22 cellular contexts compared by ENCODE assay signal in genomic region chr17:4582101-4582501, GRCh38. TPM values are rescaled to one million over a fixed set of nuclear protein-coding genes. Genes with fewer than 3 reads are reported as not detected.
DNase-seq lines count a peak whose midpoint lies in the region; ATAC-seq, FAIRE-seq and TF ChIP-seq lines count a peak whose summit lies in the region.
"Had no signal": no experiment of that assay in that cellular context is flagged by ENCODE, and none has a peak within 500 bp of the region (broad histone marks: within the 10 kb centered on the region; RNA-seq: fewer than 3 reads in every experiment).

No MANE protein-coding gene starts in this region.

- no peaks in the 10 kb centered on the region for H3K36me3 ChIP-seq in H1 (ENCODE audit: control insufficient read depth in 2 of 4, insufficient read depth in 4 of 4, low read length in 3 of 4)
- H3K36me3 ChIP-seq: BLaER1 treated with 17β-estradiol and CSF1 and Interleukin-3, amounts not matched to agents 10 nM and 100 nM had no signal

- H2AFZ ChIP-seq in H1 (ENCODE audit: low read length) = no peak overlapping the region
- H2AFZ ChIP-seq: GM23338 had no signal

- WGBS in H1 (ENCODE audit: extremely low coverage in 1 of 2, insufficient coverage in 1 of 2, insufficient read length in 1 of 2, insufficient replicate concordance in 2 of 2, low coverage in 1 of 2, low lambda C conversion rate in 2 of 2, missing lambda C conversion rate in 1 of 2), 2 experiments = 89% methylated on average over 5 of the region's 7 CpGs; no CpG with 5 or more reads in 1 of the 2 experiments

- no peaks in the 10 kb centered on the region for H3K9me3 ChIP-seq in H1 (ENCODE audit: insufficient read depth in 2 of 2, low read depth in 1 of 2, low read length in 1 of 2)
- H3K9me3 ChIP-seq: BLaER1 treated with 17β-estradiol and CSF1 and Interleukin-3, amounts not matched to agents 10 nM and 100 nM had no signal

- no peaks in the 10 kb centered on the region for H3K79me2 ChIP-seq in H1 (ENCODE audit: control insufficient read depth in 1 of 2, insufficient read depth in 2 of 2, low read length in 2 of 2)

- TF ChIP-seq CTCF in H1 (IDR thresholded peaks at IDR 0.05; ENCODE audit: control extremely low read depth in 1 of 3, insufficient read depth in 1 of 3, low read depth in 1 of 3, low read length in 3 of 3) = no peak
- no peak for TF ChIP-seq CTCF in omental fat pad (IDR thresholded peaks at IDR 0.05)

- CTCF ChIA-PET in H1 (lab: Charles Lee; ENCODE audit: partially characterized antibody) = interaction anchor here (0.6 to 8.8 kb wide), 7 partner anchors 14 to 144 kb away, joined by 3 to 114 read pairs (median 7); partner anchors contain the start of gene GGT6

- TF ChIP-seq RAD21 in H1 (IDR thresholded peaks at IDR 0.05 in 1 of 2, conservative IDR thresholded peaks at IDR 0.05 in 1 of 2; ENCODE audit: low read depth in 2 of 2, low read length in 2 of 2) = no peak

- peaks cover 0 to 1% of the 10 kb centered on the region in 2 experiments for H4K20me1 ChIP-seq in H1 (replicated peaks in 1 of 2; ENCODE audit: control insufficient read depth in 1 of 2, insufficient read depth in 2 of 2, low read length in 2 of 2)

- no peak overlapping the region for H2BK120ac ChIP-seq in H1 (replicated peaks; ENCODE audit: low read depth, low read length)

- peaks cover 3 to 22% (median 16%) of the 10 kb centered on the region in 4 experiments for H3K4me1 ChIP-seq in H1 (replicated peaks in 1 of 4; ENCODE audit: control insufficient read depth in 3 of 4, insufficient read depth in 4 of 4, low read length in 3 of 4)

- H3K79me1 ChIP-seq in H1 (ENCODE audit: low read depth, low read length) = no peaks in the 10 kb centered on the region

- peaks cover 10% of the 10 kb centered on the region; the same call in 1 of the 2 replicates for H3K23me2 ChIP-seq in H1 (ENCODE audit: low read depth, low read length)

- POLR2A ChIA-PET in H1 (lab: Charles Lee; ENCODE audit: partially characterized antibody) = interaction anchor here (0.9 to 1.6 kb wide), 4 partner anchors 9 to 44 kb away, joined by 5 to 6 read pairs (median 5); no protein-coding TSS in a partner anchor

- H2BK20ac ChIP-seq in H1 (ENCODE audit: low read length) = 0 out of 2 replicates have a peak overlapping the region, but pooled peaks have one; percentile 72

- no peak for FAIRE-seq in H1 (lab: Jason Lieb, UNC)
- FAIRE-seq: GM12878, GM19239 had no signal

- H3K4me2 ChIP-seq in H1 (ENCODE audit: insufficient read depth in 1 of 2, low read depth in 2 of 2, low read length in 2 of 2) = peak overlapping the region in 1 of 2 experiments; percentile 29; a peak in 1 of 4 replicates
- H3K4me2 ChIP-seq: GM23338 had no signal

- H3K9ac ChIP-seq in H1 (replicated peaks in 1 of 4; ENCODE audit: extremely low read depth in 1 of 4, low read depth in 3 of 4, low read length in 3 of 4) = no peak overlapping the region
- H3K9ac ChIP-seq: BLaER1 treated with 17β-estradiol and CSF1 and Interleukin-3, amounts not matched to agents 10 nM and 100 nM had no signal

- no peak overlapping the region for H3K14ac ChIP-seq in H1 (ENCODE audit: insufficient read length)

- H4K8ac ChIP-seq in H1 (ENCODE audit: extremely low read depth, insufficient read depth, low read length) = no peak overlapping the region

- no peak for TF ChIP-seq EP300 in H1 (IDR thresholded peaks at IDR 0.05; ENCODE audit: borderline replicate concordance in 1 of 2, low read depth in 2 of 2, low read length in 2 of 2)

- DNase-seq in NCI-H226 (peak; percentile 88), H1 (ENCODE audit: low read depth in 1 of 2, low spot score in 2 of 2) (no peak), omental fat pad (ENCODE audit: low spot score) (no peak), NCI-H128 (lab: John Stamatoyannopoulos, UW; ENCODE audit: unreplicated experiment) (no peak)
- DNase-seq: Calu3; CD8-positive, alpha-beta T cell; GF-D8; KG1; NCI-H1417; NCI-H187; NCI-H2107; NCI-H524; PC-3; RPMI8226; SIG-M5 had no signal

- H2BK12ac ChIP-seq in H1 (ENCODE audit: low read depth, low read length) = no peak overlapping the region

- H4K5ac ChIP-seq in H1 (ENCODE audit: insufficient read length, low read depth, low read length) = no peak overlapping the region

- no peak overlapping the region for H3K23ac ChIP-seq in H1 (ENCODE audit: insufficient read length)

- H2BK15ac ChIP-seq in H1 (ENCODE audit: low read length) = 0 out of 2 replicates have a peak overlapping the region, but pooled peaks have one; percentile 16

- no peak overlapping the region for H2BK5ac ChIP-seq in H1 (ENCODE audit: low read depth, low read length)

- TF ChIP-seq POLR2A in H1 (IDR thresholded peaks at IDR 0.05; ENCODE audit: control extremely low read depth in 1 of 2, low read depth in 2 of 2, low read length in 2 of 2) = no peak

- no peak overlapping the region for H3K56ac ChIP-seq in H1 (replicated peaks; ENCODE audit: insufficient read length, low read depth, low read length)

- H3K18ac ChIP-seq in H1 (ENCODE audit: extremely low read depth, low read length) = peak overlapping the region; percentile 19; the same call in 1 of the 2 replicates

- no peak overlapping the region for H3K27ac ChIP-seq in H1 (ENCODE audit: low read depth, low read length)
- H3K27ac ChIP-seq: BLaER1 treated with 17β-estradiol and CSF1 and Interleukin-3, amounts not matched to agents 10 nM and 100 nM had no signal

- no peak overlapping the region for H2AK5ac ChIP-seq in H1 (ENCODE audit: low read depth, low read length)

- no peak overlapping the region for H3K4me3 ChIP-seq in H1 (ENCODE audit: extremely low read depth in 1 of 4, insufficient read depth in 2 of 4, low read depth in 3 of 4, low read length in 4 of 4)
- H3K4me3 ChIP-seq: BLaER1 treated with 17β-estradiol and CSF1 and Interleukin-3, amounts not matched to agents 10 nM and 100 nM; GM12878; GM23338 had no signal

- H4K91ac ChIP-seq in H1 (replicated peaks; ENCODE audit: insufficient read length, low read length) = no peak overlapping the region

- H3K4ac ChIP-seq in H1 (replicated peaks; ENCODE audit: insufficient read length, low read depth, low read length) = no peak overlapping the region

- ATAC-seq in omental fat pad (ENCODE audit: low FRiP score) (peak; percentile 46), GM19328 (IDR thresholded peaks at IDR 0.05; ENCODE audit: unreplicated experiment) (no peak), HG02642 (IDR thresholded peaks at IDR 0.05; ENCODE audit: poor library complexity, unreplicated experiment) (no peak)
- ATAC-seq: CD8-positive, alpha-beta T cell; GM12878; GM23338; PC-3; SK-N-SH treated with all-trans-retinoic acid at 6 μM for 48 hours had no signal

- H3K27me3 ChIP-seq in H1 (replicated peaks in 1 of 4; ENCODE audit: control insufficient read depth in 3 of 4, extremely low read depth in 1 of 4, insufficient read depth in 3 of 4, low read length in 3 of 4) = peaks cover 8 to 45% (median 38%) of the 10 kb centered on the region in 4 experiments

TF ChIP-seq in H1, 55 proteins besides CTCF, POLR2A, EP300 and RAD21 (continues in another document):
- TF ChIP-seq KDM4A (IDR thresholded peaks at IDR 0.05; ENCODE audit: low read depth, low read length, severe bottlenecking) = no peak
- TF ChIP-seq EZH2 (IDR thresholded peaks at IDR 0.05; ENCODE audit: low read depth, low read length, severe bottlenecking) = no peak

RNA-seq across cellular contexts. Expression of gene SMTNL2, which starts 2.2 kb away (rescaled TPM):
- 3.7 and 4.5 TPM in 2 replicates for total RNA-seq in H1 (2021; fragmentation: NEBNext Ultra II Directional; extraction: Animal tissue kit (Norgen Biotek cat#: 25700))
- polyA plus RNA-seq in H1 (2011; rRNA removed) = 3.6 and 4.6 TPM in 2 replicates
- 3.4 TPM for polyA plus RNA-seq in H1 (2011; cell fraction: cytosol; rRNA removed)
- polyA plus RNA-seq in H1 (2011; cell fraction: nucleus; rRNA removed) = 4.5 TPM
- 3.3 to 6.3 TPM (median 4.1 TPM) in 4 replicates for polyA plus RNA-seq in H1 (2012, experiment 1 of 2)
- polyA plus RNA-seq in H1 (2012, experiment 2 of 2) = 4.5 TPM
- polyA plus RNA-seq in H1 (2013, experiment 1 of 2) = 2.9 TPM
- 2.2 TPM for polyA plus RNA-seq in H1 (2013, experiment 2 of 2)
- polyA minus RNA-seq in H1 (2011; rRNA and poly(A)+ RNA removed) = 3.0 and 3.1 TPM in 2 replicates
- 4.0 TPM for polyA minus RNA-seq in H1 (2011; cell fraction: cytosol; rRNA and poly(A)+ RNA removed)
- polyA minus RNA-seq in H1 (2011; cell fraction: nucleus; rRNA and poly(A)+ RNA removed) = 2.3 TPM
- 10 to 100 TPM in 2 of 4 donors, 1 to 10 TPM in 2; 2.8 to 14.2 (median 8.4) TPM for total RNA-seq in omental fat pad
- total RNA-seq: Calu3; CD8-positive, alpha-beta T cell; GM12878; PC-3 had no signal
- polyA plus RNA-seq: GM12878 had no signal

RNA-seq across cellular contexts. Expression of gene GGT6, which starts 21.7 kb away (rescaled TPM):
- not detected in 2 replicates for total RNA-seq in H1 (2021; fragmentation: NEBNext Ultra II Directional; extraction: Animal tissue kit (Norgen Biotek cat#: 25700))
- 0.18 and 0.30 TPM in 2 replicates for polyA plus RNA-seq in H1 (2011; rRNA removed)
- 0.16 TPM for polyA plus RNA-seq in H1 (2011; cell fraction: cytosol; rRNA removed)
- polyA plus RNA-seq in H1 (2011; cell fraction: nucleus; rRNA removed) = 0.04 TPM
- 0.11 to 0.15 TPM in 2 of 4 replicates, not detected in the others for polyA plus RNA-seq in H1 (2012, experiment 1 of 2)
- not detected for polyA plus RNA-seq in H1 (2012, experiment 2 of 2)
- polyA plus RNA-seq in H1 (2013, experiment 1 of 2) = 0.02 TPM
- 0.07 TPM for polyA plus RNA-seq in H1 (2013, experiment 2 of 2)
- polyA minus RNA-seq in H1 (2011; rRNA and poly(A)+ RNA removed) = 0.09 TPM in 1 of 2 replicates, not detected in the other
- polyA minus RNA-seq in H1 (2011; cell fraction: cytosol; rRNA and poly(A)+ RNA removed) = not detected
- 0.90 TPM for polyA minus RNA-seq in H1 (2011; cell fraction: nucleus; rRNA and poly(A)+ RNA removed)
- under 1 TPM in 1 of 4 donors, not detected in 3; 0.37 TPM for total RNA-seq in omental fat pad
- total RNA-seq: CD8-positive, alpha-beta T cell; PC-3 had no signal
- polyA plus RNA-seq: GM23338 had no signal

RNA-seq across cellular contexts. Expression of gene MYBBP1A, which starts 26.9 kb away (rescaled TPM):
- total RNA-seq in H1 (2021; fragmentation: NEBNext Ultra II Directional; extraction: Animal tissue kit (Norgen Biotek cat#: 25700)) = 151 and 153 TPM in 2 replicates
- 46.8 and 79.9 TPM in 2 replicates for polyA plus RNA-seq in H1 (2011; rRNA removed)
- 58.4 TPM for polyA plus RNA-seq in H1 (2011; cell fraction: cytosol; rRNA removed)
- polyA plus RNA-seq in H1 (2011; cell fraction: nucleus; rRNA removed) = 266 TPM
- 98.7 to 125 TPM (median 120 TPM) in 4 replicates for polyA plus RNA-seq in H1 (2012, experiment 1 of 2)
- polyA plus RNA-seq in H1 (2012, experiment 2 of 2) = 114 TPM
- 74.0 TPM for polyA plus RNA-seq in H1 (2013, experiment 1 of 2)
- polyA plus RNA-seq in H1 (2013, experiment 2 of 2) = 63.6 TPM
- 87.5 and 109 TPM in 2 replicates for polyA minus RNA-seq in H1 (2011; rRNA and poly(A)+ RNA removed)
- 88.4 TPM for polyA minus RNA-seq in H1 (2011; cell fraction: cytosol; rRNA and poly(A)+ RNA removed)
- 116 TPM for polyA minus RNA-seq in H1 (2011; cell fraction: nucleus; rRNA and poly(A)+ RNA removed)
- total RNA-seq in omental fat pad = 100 to 1,000 TPM in 1 of 4 donors, 10 to 100 TPM in 3; 33.1 to 142 (median 39.1) TPM

RNA-seq across cellular contexts. Expression of gene ALOX15, which starts 59.4 kb away (rescaled TPM):
- total RNA-seq in H1 (2021; fragmentation: NEBNext Ultra II Directional; extraction: Animal tissue kit (Norgen Biotek cat#: 25700)) = 1.5 TPM in 2 replicates
- polyA plus RNA-seq in H1 (2011; rRNA removed) = 1.7 and 2.2 TPM in 2 replicates
- polyA plus RNA-seq in H1 (2011; cell fraction: cytosol; rRNA removed) = 2.0 TPM
- polyA plus RNA-seq in H1 (2011; cell fraction: nucleus; rRNA removed) = 2.4 TPM
- 0.99 to 1.8 TPM (median 1.3 TPM) in 4 replicates for polyA plus RNA-seq in H1 (2012, experiment 1 of 2)
- 1.2 TPM for polyA plus RNA-seq in H1 (2012, experiment 2 of 2)
- polyA plus RNA-seq in H1 (2013, experiment 1 of 2) = 0.61 TPM
- polyA plus RNA-seq in H1 (2013, experiment 2 of 2) = 0.64 TPM
- polyA minus RNA-seq in H1 (2011; rRNA and poly(A)+ RNA removed) = 1.00 and 1.8 TPM in 2 replicates
- 1.3 TPM for polyA minus RNA-seq in H1 (2011; cell fraction: cytosol; rRNA and poly(A)+ RNA removed)
- polyA minus RNA-seq in H1 (2011; cell fraction: nucleus; rRNA and poly(A)+ RNA removed) = 0.60 TPM
- total RNA-seq in omental fat pad = 100 to 1,000 TPM in 2 of 4 donors, 10 to 100 TPM in 1, not detected in 1; 24.4 to 379 (median 119) TPM
- total RNA-seq: CD8-positive, alpha-beta T cell; PC-3 had no signal
